22 cellular contexts compared by ENCODE assay signal in genomic region chr1:234938114-234938513, GRCh38.
"Had no signal": no experiment of that assay in that cellular context is flagged by ENCODE, and none has a peak within 500 bp of the region (broad histone marks: within the 10 kb centered on the region; RNA-seq: fewer than 3 reads in every experiment).

No MANE protein-coding gene starts in this region.

- H3K27me3 Mint-ChIP-seq: activated CD4-positive, alpha-beta memory T cell treated with anti-CD3 and anti-CD28 coated beads for 36 hours; activated naive CD8-positive, alpha-beta T cell treated with anti-CD3 and anti-CD28 coated beads, Interleukin-2, amount 10 ng/mL, durations not matched to agents 7 days and 5 days had no signal

- H3K36me3 Mint-ChIP-seq: activated CD4-positive, alpha-beta memory T cell treated with anti-CD3 and anti-CD28 coated beads for 36 hours; WTC11 had no signal

- H3K4me1 Mint-ChIP-seq: WTC11 had no signal

- ATAC-seq: K562, Right ventricle myocardium inferior, WTC11 had no signal

- FAIRE-seq: K562 had no signal

- H3K9me3 Mint-ChIP-seq: activated CD4-positive, alpha-beta memory T cell treated with anti-CD3 and anti-CD28 coated beads for 36 hours; T-helper 1 cell treated with Interleukin-12 subunit alpha and Interleukin-12 subunit beta and Interleukin-4 antibody, amounts not matched to agents 30 μg/mL and 1 μg/mL, for 36 hours had no signal

- H3K27ac Mint-ChIP-seq: activated CD4-positive, alpha-beta memory T cell treated with anti-CD3 and anti-CD28 coated beads for 36 hours; activated naive CD8-positive, alpha-beta T cell treated with anti-CD3 and anti-CD28 coated beads, Interleukin-2, amount 10 ng/mL, durations not matched to agents 7 days and 5 days; T-helper 1 cell treated with Interleukin-12 subunit alpha and Interleukin-12 subunit beta and Interleukin-4 antibody, amounts not matched to agents 30 μg/mL and 1 μg/mL, for 36 hours; WTC11 had no signal

- DNase-seq: activated CD4-positive, alpha-beta T cell treated with anti-CD3 and anti-CD28 coated beads for 48 hours; activated naive CD4-positive, alpha-beta T cell treated with anti-CD3 and anti-CD28 coated beads, Interleukin-2, amount 50 U/mL, for 16 hours; activated naive CD8-positive, alpha-beta T cell treated with anti-CD3 and anti-CD28 coated beads, Interleukin-2, amount 10 ng/mL, durations not matched to agents 7 days and 5 days; activated T-cell treated with anti-CD3 and anti-CD28 coated beads for 4 hours; activated T-cell treated with anti-CD3 and anti-CD28 coated beads, Interleukin-2, amount 50 U/mL, for 48 hours; aorta; caudate nucleus; Karpas-422; NCI-H1092; NCI-H1417; NCI-H1930; NCI-H2171; NCI-H226; NCI-H510A; NCI-H526 treated with DMSO at 0.1 percent for 48 hours; NCI-H82; RPMI8226 had no signal

- H3K4me3 Mint-ChIP-seq: activated CD4-positive, alpha-beta memory T cell treated with anti-CD3 and anti-CD28 coated beads for 36 hours; activated naive CD8-positive, alpha-beta T cell treated with anti-CD3 and anti-CD28 coated beads, Interleukin-2, amount 10 ng/mL, durations not matched to agents 7 days and 5 days; T-helper 1 cell treated with Interleukin-12 subunit alpha and Interleukin-12 subunit beta and Interleukin-4 antibody, amounts not matched to agents 30 μg/mL and 1 μg/mL, for 36 hours; WTC11 had no signal
